ENCODE assay signal across 9 cellular contexts in the genomic region with DNA sequence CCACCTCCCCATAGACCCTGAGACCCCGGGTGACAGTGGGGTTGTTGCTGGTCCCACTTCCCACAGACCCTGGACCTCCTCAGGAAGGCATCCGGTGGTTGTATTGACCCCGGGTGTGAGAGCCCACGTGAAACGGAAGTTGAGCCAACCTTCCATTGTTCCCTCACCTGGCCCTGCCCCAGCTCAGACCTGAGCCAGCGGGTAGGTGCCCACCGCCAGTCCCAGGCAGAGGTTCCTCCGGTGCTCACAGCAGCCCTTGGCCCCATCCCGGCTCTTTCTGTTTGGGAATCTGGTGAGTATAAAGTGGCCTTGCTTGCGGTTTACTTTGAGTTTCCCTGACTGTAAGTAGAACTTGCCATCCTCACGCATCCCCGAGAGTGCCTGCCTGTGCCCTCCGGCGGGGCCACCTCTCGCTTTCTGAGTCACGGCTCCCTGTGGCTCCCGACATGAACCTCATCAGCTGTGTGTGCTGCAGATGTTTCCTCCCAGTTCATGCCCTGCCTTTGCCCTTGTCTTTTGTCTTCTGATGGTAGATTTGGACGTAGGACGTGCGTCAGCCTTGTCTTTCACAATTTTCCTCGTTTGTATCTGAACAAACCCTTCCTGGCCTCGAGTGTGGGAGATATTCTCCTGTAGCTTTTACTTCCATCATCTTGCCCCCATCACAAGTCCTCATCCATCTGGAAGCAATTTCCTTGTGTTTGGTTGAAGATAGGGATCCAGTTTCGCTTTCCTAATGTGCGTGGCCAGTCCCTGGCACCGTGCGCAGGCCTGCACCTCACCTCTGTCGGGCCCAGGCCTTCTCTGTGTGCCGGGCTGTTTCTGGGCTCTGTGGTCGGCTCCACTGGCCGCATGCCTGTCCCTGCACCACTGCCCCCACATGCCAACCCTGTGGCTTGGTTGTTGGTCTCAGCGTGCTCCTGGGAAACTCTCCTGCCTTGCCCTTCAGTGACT.
DNase-seq lines count a peak whose midpoint lies in the region; ATAC-seq and TF ChIP-seq lines count a peak whose summit lies in the region.
"Had no signal": no experiment of that assay in that cellular context is flagged by ENCODE, and none has a peak within 500 bp of the region (broad histone marks: within the 10 kb centered on the region; RNA-seq: fewer than 3 reads in every experiment).

No MANE protein-coding gene starts in this region.

- H3K4me3 Mint-ChIP-seq in nephron, result peak overlapping the region in 2 of 3 experiments; percentile 9 to 15
- H3K4me3 Mint-ChIP-seq: activated naive CD4-positive, alpha-beta T cell treated with anti-CD3 and anti-CD28 coated beads, Interleukin-2, amount 50 U/mL, for 24 hours had no signal

- H2AFZ ChIP-seq in smooth muscle cell (ENCODE audit: low read depth), result no peak overlapping the region

- H3K9me3 ChIP-seq in MG63 (peaks cover 1% of the 10 kb centered on the region; the same call in 1 of the 2 replicates), smooth muscle cell (replicated peaks; ENCODE audit: low read depth) (no peaks in the 10 kb centered on the region)

- H3K4me3 ChIP-seq in MG63, result peak overlapping the region; percentile 11; the same call in 1 of the 2 replicates
- no peak overlapping the region for H3K4me3 ChIP-seq in H7 (ENCODE audit: insufficient read depth, low read depth, low read length)
- H3K4me3 ChIP-seq in smooth muscle cell, result no peak overlapping the region

- H3K27me3 Mint-ChIP-seq in nephron (ENCODE audit: low read depth), result peaks cover 30% of the 10 kb centered on the region
- H3K27me3 Mint-ChIP-seq: activated naive CD4-positive, alpha-beta T cell treated with anti-CD3 and anti-CD28 coated beads, Interleukin-2, amount 50 U/mL, for 24 hours had no signal

- H3K9me3 Mint-ChIP-seq in nephron, result peaks cover 2% of the 10 kb centered on the region
- H3K9me3 Mint-ChIP-seq: activated naive CD4-positive, alpha-beta T cell treated with anti-CD3 and anti-CD28 coated beads, Interleukin-2, amount 50 U/mL, for 24 hours had no signal

- DNase-seq in Ammon's horn (ENCODE audit: low spot score) (peak; percentile 1), MG63 (peak; percentile 94), dermis blood vessel endothelial cell (peak; percentile 93), H7 (no peak), smooth muscle cell (lab: John Stamatoyannopoulos, UW; ENCODE audit: unreplicated experiment) (no peak)

- H3K36me3 Mint-ChIP-seq in nephron (ENCODE audit: low read depth), result no peaks in the 10 kb centered on the region
- H3K36me3 Mint-ChIP-seq: activated naive CD4-positive, alpha-beta T cell treated with anti-CD3 and anti-CD28 coated beads, Interleukin-2, amount 50 U/mL, for 24 hours had no signal

- H3K36me3 ChIP-seq in MG63 (no peaks in the 10 kb centered on the region), H7 (replicated peaks; ENCODE audit: control insufficient read depth, insufficient read depth, low read length) (no peaks in the 10 kb centered on the region), smooth muscle cell (ENCODE audit: low read depth) (no peaks in the 10 kb centered on the region)

- H3F3A ChIP-seq in smooth muscle cell (ENCODE audit: low read depth), result no peaks in the 10 kb centered on the region

- TF ChIP-seq CTCF in nephron (IDR thresholded peaks at IDR 0.05; ENCODE audit: unreplicated experiment in 3 of 3) (no peak), smooth muscle cell (IDR thresholded peaks at IDR 0.05; ENCODE audit: borderline replicate concordance, insufficient read depth, poor library complexity, severe bottlenecking) (no peak)

- no peaks in the 10 kb centered on the region for H3K27me3 ChIP-seq in MG63
- no peaks in the 10 kb centered on the region for H3K27me3 ChIP-seq in H7 (ENCODE audit: control insufficient read depth, insufficient read depth, low read length)
- no peaks in the 10 kb centered on the region for H3K27me3 ChIP-seq in smooth muscle cell (ENCODE audit: low read depth)

- H4K20me1 ChIP-seq in smooth muscle cell (ENCODE audit: low read depth), result no peaks in the 10 kb centered on the region

- no peak overlapping the region for H3K27ac ChIP-seq in smooth muscle cell (ENCODE audit: low read depth)

- no peaks in the 10 kb centered on the region for H3K79me2 ChIP-seq in smooth muscle cell (ENCODE audit: low read depth)

- no peak overlapping the region for H3K9ac ChIP-seq in smooth muscle cell (ENCODE audit: low read depth)

- peak overlapping the region; percentile 17 to 94 (median 85) for H3K27ac Mint-ChIP-seq in nephron

- ATAC-seq in GM19452 (IDR thresholded peaks at IDR 0.05; ENCODE audit: unreplicated experiment) (no peak), GM18520 (IDR thresholded peaks at IDR 0.05; ENCODE audit: unreplicated experiment) (no peak)

- peaks cover 53% of the 10 kb centered on the region for H3K4me1 Mint-ChIP-seq in nephron
- H3K4me1 Mint-ChIP-seq: activated naive CD4-positive, alpha-beta T cell treated with anti-CD3 and anti-CD28 coated beads, Interleukin-2, amount 50 U/mL, for 24 hours had no signal

- WGBS in smooth muscle cell (ENCODE audit: low lambda C conversion rate), result 82% methylated on average over 31 of the region's 31 CpGs

- no peaks in the 10 kb centered on the region for H3K4me1 ChIP-seq in smooth muscle cell (ENCODE audit: low read depth)

- no peak overlapping the region for H3K4me2 ChIP-seq in smooth muscle cell

Comparison
In these comparisons a context has a peak if more than half of its experiments do, and no peak if none do; other contexts are left out.
1. DNase-seq: peak in Ammon's horn (single experiment), MG63 (single experiment) and dermis blood vessel endothelial cell (single experiment); none in H7 (single experiment) and smooth muscle cell (single experiment).